In the genomic region with DNA sequence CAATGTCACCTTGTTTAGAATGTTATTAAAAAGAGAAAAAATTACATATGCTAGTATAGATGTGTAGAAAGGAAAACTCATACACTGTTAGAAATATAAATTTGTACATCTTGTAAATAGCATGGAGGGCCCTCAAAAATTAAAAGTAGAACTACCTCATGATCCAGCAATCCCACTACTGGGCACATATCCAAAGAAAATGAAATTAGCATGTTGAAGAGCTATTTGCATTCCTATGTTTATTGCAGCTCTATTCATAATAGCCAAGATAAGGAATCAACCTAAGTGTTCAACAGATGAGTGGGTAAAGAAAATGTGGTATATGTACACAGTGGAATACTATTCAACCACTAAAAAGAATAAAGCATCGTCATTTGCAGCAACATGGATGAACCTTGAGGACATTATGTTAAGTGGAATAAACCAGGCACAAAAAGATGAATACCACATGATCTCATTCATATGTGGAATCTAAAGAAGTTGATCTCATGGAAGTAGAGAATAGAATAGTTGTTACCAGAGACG, we compare ENCODE assay signal across 20 cellular contexts.
"Had no signal": no experiment of that assay in that cellular context is flagged by ENCODE, and none has a peak within 500 bp of the region (broad histone marks: within the 10 kb centered on the region; RNA-seq: fewer than 3 reads in every experiment).

No MANE protein-coding gene starts in this region.

- DNase-seq: activated B cell treated with CpG ODN at 0.5 μM for 24 hours; activated CD4-positive, alpha-beta T cell treated with anti-CD3 and anti-CD28 coated beads for 36 hours; activated CD4-positive, alpha-beta T cell treated with anti-CD3 and anti-CD28 coated beads, Interleukin-2, amount 50 U/mL, for 4 hours; activated CD8-positive, alpha-beta memory T cell treated with anti-CD3 and anti-CD28 coated beads for 24 hours; activated CD8-positive, alpha-beta memory T cell treated with anti-CD3 and anti-CD28 coated beads, Interleukin-2, amount 50 U/mL, for 4 hours; activated T-cell treated with anti-CD3 and anti-CD28 coated beads, Interleukin-2, amount 50 U/mL, for 24 hours; adrenal gland; cerebellar nuclear complex; foreskin keratinocyte; left colon; right lobe of liver; small intestine; stimulated activated CD4-positive, alpha-beta T cell treated with anti-CD3 and anti-CD28 coated beads, Interleukin-2, amount 100 ng/mL, for 24 hours; stomach; T-helper 9 cell had no signal

- ATAC-seq: activated CD4-positive, alpha-beta T cell treated with anti-CD3 and anti-CD28 coated beads for 36 hours; activated T-helper 17 cell treated with anti-CD3 and anti-CD28 coated beads, Interleukin-2, amount 50 U/mL, for 72 hours; foreskin keratinocyte; left colon; right lobe of liver; stimulated activated effector memory CD8-positive, alpha-beta T cell treated with anti-CD3 and anti-CD28 coated beads, Interleukin-12 subunit alpha, Interleukin-12 subunit beta, amount 100 ng/mL, for 72 hours had no signal

- H3K4me3 ChIP-seq: adrenal gland, coronary artery, right lobe of liver, stomach, suprapubic skin, tibial nerve had no signal
